1 cellular context compared by ENCODE assay signal in genomic region chr6:69719602-69720193, GRCh38.
TF ChIP-seq lines count a peak whose summit lies in the region.

No MANE protein-coding gene starts in this region.

TF ChIP-seq in K562, 482 proteins besides CTCF, POLR2A, EP300 and RAD21 (continued from another document):
- TF ChIP-seq, protein P1, sequence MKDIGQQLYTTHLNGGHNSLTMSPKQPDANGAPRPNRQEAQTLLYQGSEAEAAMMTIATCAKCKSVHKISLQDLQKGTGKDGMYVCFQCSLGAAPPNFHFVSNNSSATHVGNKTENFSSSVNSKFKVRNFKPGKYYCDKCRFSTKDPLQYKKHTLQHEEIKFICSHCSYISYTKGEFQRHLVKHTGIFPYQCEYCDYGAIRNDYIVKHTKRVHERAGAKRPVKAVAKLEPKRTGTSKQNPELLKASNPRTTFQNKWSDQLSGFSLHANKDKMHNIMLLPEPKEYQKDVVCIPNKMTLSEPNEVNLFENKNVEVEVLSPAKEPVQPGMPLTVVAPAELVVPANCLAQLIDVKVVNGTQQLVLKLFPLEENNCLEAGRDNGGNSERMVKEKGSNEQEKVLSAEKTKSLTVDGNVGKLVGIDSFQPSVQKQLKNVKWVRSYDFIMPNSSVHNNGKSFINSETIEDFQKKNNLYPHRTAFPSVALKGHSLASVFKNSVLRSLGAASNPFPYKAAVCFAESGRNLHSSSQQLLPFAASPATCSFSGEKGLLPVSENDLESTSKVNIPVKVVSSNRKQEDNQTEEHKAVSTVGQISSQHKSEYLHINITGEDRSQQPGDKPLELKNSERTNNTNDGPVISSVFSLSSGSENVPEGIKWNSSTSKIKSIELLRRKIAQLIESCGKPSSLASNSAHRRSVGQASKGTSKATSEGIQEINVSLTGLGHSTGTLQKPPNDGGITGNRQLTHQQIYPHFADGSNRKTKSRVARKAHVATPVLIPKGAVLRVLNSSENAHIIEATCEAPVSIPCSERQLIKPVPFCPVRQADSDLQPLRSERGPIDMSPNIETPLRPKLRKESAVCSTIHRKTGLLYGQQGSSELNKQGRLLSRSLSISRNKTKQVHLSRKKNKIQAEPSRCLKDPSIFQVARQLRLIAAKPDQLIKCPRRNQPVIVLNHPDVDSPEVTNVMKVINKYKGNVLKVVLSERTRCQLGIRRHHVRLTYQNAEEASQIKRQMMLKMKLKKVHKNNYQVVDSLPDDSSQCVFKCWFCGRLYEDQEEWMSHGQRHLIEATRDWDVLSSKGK (CRISPR knock-in tag; IDR thresholded peaks at IDR 0.05), result no peak
- TF ChIP-seq NONO (IDR thresholded peaks at IDR 0.05; ENCODE audit: low read depth in 2 of 2, low read length in 1 of 2) (no peak), MLLT1 (IDR thresholded peaks at IDR 0.05) (no peak), POLR2H (tag; IDR thresholded peaks at IDR 0.05; ENCODE audit: low read depth) (no peak), ZNF77 (CRISPR knock-in tag; IDR thresholded peaks at IDR 0.05) (no peak), SAP30 (IDR thresholded peaks at IDR 0.05; ENCODE audit: borderline replicate concordance, insufficient read depth, low read depth, low read length, poor library complexity, severe bottlenecking) (no peak), MTA1 (IDR thresholded peaks at IDR 0.05; ENCODE audit: borderline replicate concordance) (no peak), PTBP1 (IDR thresholded peaks at IDR 0.05; ENCODE audit: low read depth, low read length) (no peak), SP1 (CRISPR knock-in tag; IDR thresholded peaks at IDR 0.05) (no peak)
